Comparison of ENCODE assay signal across 8 cellular contexts in genomic region chr10:6200588-6201510, GRCh38. TPM values are rescaled to one million over a fixed set of nuclear protein-coding genes. Genes with fewer than 3 reads are reported as not detected.
DNase-seq lines count a peak whose midpoint lies in the region; ATAC-seq and TF ChIP-seq lines count a peak whose summit lies in the region.

No MANE protein-coding gene starts in this region.

- H3K27me3 ChIP-seq in BLaER1 treated with 17β-estradiol and CSF1 and Interleukin-3, amounts not matched to agents 10 nM and 100 nM = peaks cover 0 to 23% (median 15%) of the 10 kb centered on the region in 11 experiments; a peak in 10 of 22 replicates

- H3K9me3 Mint-ChIP-seq in HFFc6 = no peaks in the 10 kb centered on the region
- no peaks in the 10 kb centered on the region for H3K9me3 Mint-ChIP-seq in endothelial cell (ENCODE audit: unreplicated experiment)
- no peaks in the 10 kb centered on the region for H3K9me3 Mint-ChIP-seq in naive B cell

- H3K36me3 Mint-ChIP-seq in HFFc6 (ENCODE audit: low read depth) (no peaks in the 10 kb centered on the region), endothelial cell (ENCODE audit: low read depth, unreplicated experiment) (peaks cover 4% of the 10 kb centered on the region), naive B cell (no peaks in the 10 kb centered on the region)

- no peak for ATAC-seq in naive B cell (ENCODE audit: low read depth in 2 of 2)

- H3K4me1 Mint-ChIP-seq in HFFc6 (ENCODE audit: low read depth) (peaks cover 24% of the 10 kb centered on the region), endothelial cell (ENCODE audit: unreplicated experiment) (peaks cover 8% of the 10 kb centered on the region), naive B cell (peaks cover 18 to 27% (median 19%) of the 10 kb centered on the region in 3 donors)

- peak overlapping the region; percentile 80 to 98 (median 84) for H3K4me3 ChIP-seq in BLaER1 treated with 17β-estradiol and CSF1 and Interleukin-3, amounts not matched to agents 10 nM and 100 nM

- H3K9ac ChIP-seq in BLaER1 treated with 17β-estradiol and CSF1 and Interleukin-3, amounts not matched to agents 10 nM and 100 nM = peak overlapping the region in 10 of 11 experiments; percentile 67 to 93 (median 87); a peak in 19 of 22 replicates

- H3K27ac Mint-ChIP-seq in HFFc6 = no peak overlapping the region
- no peak overlapping the region for H3K27ac Mint-ChIP-seq in endothelial cell (ENCODE audit: unreplicated experiment)
- peak overlapping the region in 1 of 6 donors; percentile 30 for H3K27ac Mint-ChIP-seq in naive B cell

- DNase-seq in HFFc6 (no peak), endothelial cell (ENCODE audit: low spot score) (peak; percentile 38), naive B cell (peak; percentile 20), ureter (ENCODE audit: low spot score) (peak; percentile 64), COR-L47 (lab: John Stamatoyannopoulos, UW) (no peak)
- peak; percentile 25 for DNase-seq in activated CD4-positive, alpha-beta T cell treated with anti-CD3 and anti-CD28 coated beads, Interleukin-2, amount 50 U/mL, for 1 hour
- no peak for DNase-seq in NK-92 treated with Interleukin-12 subunit alpha and Interleukin-12 subunit beta, amount 100 ng/mL, for 24 hours (lab: John Stamatoyannopoulos, UW)

- peaks cover 0 to 21% (median 4%) of the 10 kb centered on the region in 11 experiments; a peak in 5 of 22 replicates for H3K36me3 ChIP-seq in BLaER1 treated with 17β-estradiol and CSF1 and Interleukin-3, amounts not matched to agents 10 nM and 100 nM

- H3K4me1 ChIP-seq in BLaER1 treated with 17β-estradiol and CSF1 and Interleukin-3, amounts not matched to agents 10 nM and 100 nM = peaks cover 47 to 75% (median 55%) of the 10 kb centered on the region in 10 experiments

- H3K9me3 ChIP-seq in BLaER1 treated with 17β-estradiol and CSF1 and Interleukin-3, amounts not matched to agents 10 nM and 100 nM (replicated peaks in 1 of 11) = no peaks in the 10 kb centered on the region; a peak in 1 of 22 replicates

- peak overlapping the region; percentile 80 for H3K4me3 Mint-ChIP-seq in HFFc6
- H3K4me3 Mint-ChIP-seq in endothelial cell (ENCODE audit: unreplicated experiment) = peak overlapping the region; percentile 62
- H3K4me3 Mint-ChIP-seq in naive B cell = peak overlapping the region; percentile 71 to 91 (median 88)

- TF ChIP-seq CTCF in HFFc6 (IDR thresholded peaks at IDR 0.05) (no peak), endothelial cell (IDR thresholded peaks at IDR 0.05; ENCODE audit: unreplicated experiment) (no peak)

- H3K27ac ChIP-seq in BLaER1 treated with 17β-estradiol and CSF1 and Interleukin-3, amounts not matched to agents 10 nM and 100 nM = peak overlapping the region in 6 of 11 experiments; percentile 2 to 88 (median 47); a peak in 8 of 22 replicates

- no peaks in the 10 kb centered on the region for H3K27me3 Mint-ChIP-seq in HFFc6 (ENCODE audit: insufficient read depth)
- peaks cover 10% of the 10 kb centered on the region for H3K27me3 Mint-ChIP-seq in endothelial cell (ENCODE audit: unreplicated experiment)
- H3K27me3 Mint-ChIP-seq in naive B cell = no peaks in the 10 kb centered on the region

- peak overlapping the region; percentile 92 to 100 (median 98) for H3K4me2 ChIP-seq in BLaER1 treated with 17β-estradiol and CSF1 and Interleukin-3, amounts not matched to agents 10 nM and 100 nM

- peaks cover 31 to 93% (median 79%) of the 10 kb centered on the region in 11 experiments for H4K20me1 ChIP-seq in BLaER1 treated with 17β-estradiol and CSF1 and Interleukin-3, amounts not matched to agents 10 nM and 100 nM

RNA-seq across cellular contexts. Expression of gene PFKFB3, which starts 1.9 kb away (rescaled TPM):
- 10 to 100 TPM; 25.4 to 34.6 (median 28.7) TPM for total RNA-seq in HFFc6 (2021; fragmentation: NEBNext Ultra II Directional; extraction: Animal tissue kit (Norgen Biotek cat#: 25700))
- total RNA-seq in endothelial cell (ENCODE audit: unreplicated experiment) (32.3 TPM), ureter (62.2 TPM)
- polyA plus RNA-seq in naive B cell (ENCODE audit: low read depth in 6 of 6) = 1 to 10 TPM; 2.4 to 8.8 (median 3.3) TPM

Comparison
In these comparisons a context has a peak if more than half of its experiments do, and no peak if none do; other contexts are left out.
1. DNase-seq: peak in activated CD4-positive, alpha-beta T cell treated with anti-CD3 and anti-CD28 coated beads, Interleukin-2, amount 50 U/mL, for 1 hour (single experiment), endothelial cell (single experiment), naive B cell (single experiment) and ureter (single experiment); none in HFFc6 (single experiment), NK-92 treated with Interleukin-12 subunit alpha and Interleukin-12 subunit beta, amount 100 ng/mL, for 24 hours (single experiment) and COR-L47 (single experiment).
2. Peak in every context shown above with its lines, with median percentiles within 50 percentile points of each other: H3K4me3 Mint-ChIP-seq.